In the genomic region with DNA sequence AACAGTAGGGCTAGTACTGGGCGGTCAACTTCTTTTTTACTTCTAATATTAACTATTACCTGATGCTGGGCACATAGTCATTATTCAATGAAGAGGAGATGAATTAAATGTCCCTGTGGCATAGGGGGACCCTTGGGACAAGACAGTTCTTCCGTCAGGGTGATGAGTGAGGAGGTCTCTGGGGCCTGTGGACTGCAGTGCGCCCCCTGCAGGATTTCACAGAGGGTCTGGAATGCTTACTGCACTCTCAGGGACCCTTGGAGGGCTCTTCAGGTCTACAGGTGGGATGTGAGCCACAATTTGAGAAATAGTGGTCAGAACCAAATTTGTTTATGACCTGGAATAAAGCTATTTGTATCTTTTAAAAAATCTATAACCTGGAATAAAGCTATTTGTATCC, we compare ENCODE assay signal across 18 cellular contexts.
DNase-seq lines count a peak whose midpoint lies in the region; ATAC-seq and TF ChIP-seq lines count a peak whose summit lies in the region.
"Had no signal": no experiment of that assay in that cellular context is flagged by ENCODE, and none has a peak within 500 bp of the region (broad histone marks: within the 10 kb centered on the region; RNA-seq: fewer than 3 reads in every experiment).

No MANE protein-coding gene starts in this region.

- peaks cover 4% of the 10 kb centered on the region for H3K4me1 ChIP-seq in neural progenitor cell
- H3K4me1 ChIP-seq: foreskin keratinocyte, upper lobe of right lung had no signal

- CTCF ChIA-PET in HEK293T (lab: Yijun Ruan, JAX): no interaction called here

- no peak overlapping the region for H3K4me2 ChIP-seq in neural progenitor cell

- POLR2A ChIA-PET in HEK293T (lab: Yijun Ruan, JAX): no interaction called here

- H3K36me3 Mint-ChIP-seq in neural progenitor cell: no peaks in the 10 kb centered on the region

- H3K4me1 Mint-ChIP-seq in neural progenitor cell: no peaks in the 10 kb centered on the region
- H3K4me1 Mint-ChIP-seq: stimulated activated naive CD8-positive, alpha-beta T cell treated with anti-CD3 and anti-CD28 coated beads, Interleukin-15, amount 100 ng/mL, for 72 hours had no signal

- no peak overlapping the region for H2AFZ ChIP-seq in neural progenitor cell (replicated peaks)

- no peaks in the 10 kb centered on the region for H3K9me3 Mint-ChIP-seq in neural progenitor cell
- H3K9me3 Mint-ChIP-seq: stimulated activated naive CD8-positive, alpha-beta T cell treated with anti-CD3 and anti-CD28 coated beads, Interleukin-15, amount 100 ng/mL, for 72 hours had no signal

- no peaks in the 10 kb centered on the region for H4K20me1 ChIP-seq in neural progenitor cell (ENCODE audit: low read depth)

- H3K27me3 Mint-ChIP-seq in neural progenitor cell (ENCODE audit: insufficient read depth, low read depth): peaks cover 2% of the 10 kb centered on the region

- H3K27me3 ChIP-seq in WERI-Rb-1 (ENCODE audit: insufficient read depth, low read depth, severe bottlenecking) (no peaks in the 10 kb centered on the region), neural progenitor cell (peaks cover 13% of the 10 kb centered on the region)
- H3K27me3 ChIP-seq: foreskin keratinocyte, upper lobe of right lung had no signal

- peak; percentile 71 for TF ChIP-seq CTCF in WERI-Rb-1 (IDR thresholded peaks at IDR 0.05; ENCODE audit: low read depth, low read length)
- TF ChIP-seq CTCF in neural progenitor cell (IDR thresholded peaks at IDR 0.05): peak; percentile 75

- H3K9me3 ChIP-seq in WERI-Rb-1 (ENCODE audit: severe bottlenecking) (no peaks in the 10 kb centered on the region), neural progenitor cell (ENCODE audit: low read depth) (no peaks in the 10 kb centered on the region)
- H3K9me3 ChIP-seq: upper lobe of right lung had no signal

- DNase-seq in DMS 273 (lab: John Stamatoyannopoulos, UW; ENCODE audit: unreplicated experiment): peak; percentile 23
- no peak for DNase-seq in DMS 273 treated with DMSO at 0.1 percent for 48 hours (lab: John Stamatoyannopoulos, UW)
- peak; percentile 29 for DNase-seq in HEK293T (ENCODE audit: extremely low spot score)
- peak; percentile 19 for DNase-seq in WERI-Rb-1
- DNase-seq in neural progenitor cell (ENCODE audit: low spot score): peak; percentile 50
- no peak for DNase-seq in islet precursor cell
- DNase-seq in activated T-cell treated with anti-CD3 and anti-CD28 coated beads, Interleukin-2, amount 50 U/mL, for 48 hours: no peak
- DNase-seq: 8988T; activated gamma-delta T cell treated with Interleukin-2 at 50 U/mL for 16 hours; anterior cingulate cortex; DMS79; foreskin keratinocyte; MV-4-11; stimulated activated naive CD8-positive, alpha-beta T cell treated with anti-CD3 and anti-CD28 coated beads, Interleukin-15, amount 100 ng/mL, for 72 hours; upper lobe of right lung had no signal

- H3K27ac ChIP-seq in WERI-Rb-1 (no peak overlapping the region), neural progenitor cell (no peak overlapping the region)
- H3K27ac ChIP-seq: foreskin keratinocyte, upper lobe of right lung had no signal

- H3K27ac Mint-ChIP-seq in neural progenitor cell: no peak overlapping the region
- H3K27ac Mint-ChIP-seq: stimulated activated naive CD8-positive, alpha-beta T cell treated with anti-CD3 and anti-CD28 coated beads, Interleukin-15, amount 100 ng/mL, for 72 hours had no signal

- H3K36me3 ChIP-seq in WERI-Rb-1 (no peaks in the 10 kb centered on the region), neural progenitor cell (no peaks in the 10 kb centered on the region)
- H3K36me3 ChIP-seq: upper lobe of right lung had no signal

- H3K79me2 ChIP-seq in neural progenitor cell (ENCODE audit: low read depth): no peaks in the 10 kb centered on the region

- H3K4me3 ChIP-seq in WERI-Rb-1 (ENCODE audit: low read depth, low read length): no peak overlapping the region
- H3K4me3 ChIP-seq in neural progenitor cell: no peak overlapping the region
- H3K4me3 ChIP-seq: upper lobe of right lung had no signal

- no peak for ATAC-seq in HG02852 (IDR thresholded peaks at IDR 0.05; ENCODE audit: unreplicated experiment)
- ATAC-seq: activated CD4-positive, CD25-positive, alpha-beta regulatory T cell treated with anti-CD3 and anti-CD28 coated beads, Interleukin-2, amount 50 U/mL, for 24 hours; foreskin keratinocyte; Right ventricle myocardium inferior; stimulated activated naive CD8-positive, alpha-beta T cell treated with anti-CD3 and anti-CD28 coated beads, Interleukin-15, amount 100 ng/mL, for 72 hours; upper lobe of right lung had no signal

- H3F3A ChIP-seq in neural progenitor cell (ENCODE audit: low read depth): no peaks in the 10 kb centered on the region

- H3K4me3 Mint-ChIP-seq in neural progenitor cell: no peak overlapping the region
- H3K4me3 Mint-ChIP-seq: stimulated activated naive CD8-positive, alpha-beta T cell treated with anti-CD3 and anti-CD28 coated beads, Interleukin-15, amount 100 ng/mL, for 72 hours had no signal

- no peak overlapping the region for H3K9ac ChIP-seq in neural progenitor cell

TF ChIP-seq in HEK293T, 16 proteins besides CTCF, POLR2A, EP300 and RAD21:
- TF ChIP-seq, protein P1, sequence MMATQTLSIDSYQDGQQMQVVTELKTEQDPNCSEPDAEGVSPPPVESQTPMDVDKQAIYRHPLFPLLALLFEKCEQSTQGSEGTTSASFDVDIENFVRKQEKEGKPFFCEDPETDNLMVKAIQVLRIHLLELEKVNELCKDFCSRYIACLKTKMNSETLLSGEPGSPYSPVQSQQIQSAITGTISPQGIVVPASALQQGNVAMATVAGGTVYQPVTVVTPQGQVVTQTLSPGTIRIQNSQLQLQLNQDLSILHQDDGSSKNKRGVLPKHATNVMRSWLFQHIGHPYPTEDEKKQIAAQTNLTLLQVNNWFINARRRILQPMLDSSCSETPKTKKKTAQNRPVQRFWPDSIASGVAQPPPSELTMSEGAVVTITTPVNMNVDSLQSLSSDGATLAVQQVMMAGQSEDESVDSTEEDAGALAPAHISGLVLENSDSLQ (IDR thresholded peaks at IDR 0.05): no peak
- TF ChIP-seq HDGF (IDR thresholded peaks at IDR 0.05; ENCODE audit: borderline replicate concordance) (no peak), NFRKB (IDR thresholded peaks at IDR 0.05) (no peak), ZNF384 (IDR thresholded peaks at IDR 0.05) (no peak), FOXK2 (IDR thresholded peaks at IDR 0.05) (no peak)

Comparison
In these comparisons a context has a peak if more than half of its experiments do, and no peak if none do; other contexts are left out.
1. DNase-seq: peak in DMS 273 (single experiment), HEK293T (single experiment), WERI-Rb-1 (single experiment) and neural progenitor cell (single experiment); none in DMS 273 treated with DMSO at 0.1 percent for 48 hours (single experiment), islet precursor cell (single experiment) and activated T-cell treated with anti-CD3 and anti-CD28 coated beads, Interleukin-2, amount 50 U/mL, for 48 hours (0 of 2).